Comparison of ENCODE assay signal across 29 cellular contexts in genomic region chr2:23903034-23903433, GRCh38.
"Had no signal": no experiment of that assay in that cellular context is flagged by ENCODE, and none has a peak within 500 bp of the region (broad histone marks: within the 10 kb centered on the region; RNA-seq: fewer than 3 reads in every experiment).

No MANE protein-coding gene starts in this region.

- H3K27ac ChIP-seq: cardiac muscle cell, SJSA1 had no signal

- H3K36me3 ChIP-seq: ascending aorta, cardiac muscle cell, SJSA1 had no signal

- H3K9me3 ChIP-seq: ascending aorta, SJSA1, SK-N-SH had no signal

- H3K9me3 Mint-ChIP-seq: activated CD4-positive, alpha-beta memory T cell treated with anti-CD3 and anti-CD28 coated beads for 36 hours; activated naive CD8-positive, alpha-beta T cell treated with anti-CD3 and anti-CD28 coated beads for 36 hours; activated T-cell treated with anti-CD3 and anti-CD28 coated beads, Interleukin-2, amount 50 U/mL, for 4 hours; central memory CD8-positive, alpha-beta T cell; T-helper 1 cell treated with Interleukin-12 subunit alpha and Interleukin-12 subunit beta and Interleukin-4 antibody, amounts not matched to agents 30 μg/mL and 1 μg/mL, for 36 hours; T-helper 2 cell treated with Interferon-gamma antibody and Interleukin-4, amounts not matched to agents 5 μg/mL and 100 μg/mL, for 36 hours had no signal

- H3K27ac Mint-ChIP-seq: activated B cell treated with CpG ODN at 0.5 μM for 24 hours; activated CD4-positive, alpha-beta memory T cell treated with anti-CD3 and anti-CD28 coated beads for 36 hours; activated naive CD8-positive, alpha-beta T cell treated with anti-CD3 and anti-CD28 coated beads for 36 hours; T-helper 1 cell treated with Interleukin-12 subunit alpha and Interleukin-12 subunit beta and Interleukin-4 antibody, amounts not matched to agents 30 μg/mL and 1 μg/mL, for 36 hours; T-helper 2 cell treated with Interferon-gamma antibody and Interleukin-4, amounts not matched to agents 5 μg/mL and 100 μg/mL, for 36 hours had no signal

- H3K4me3 ChIP-seq: ascending aorta, cardiac muscle cell, SJSA1 had no signal

- H3K36me3 Mint-ChIP-seq: activated CD4-positive, alpha-beta memory T cell treated with anti-CD3 and anti-CD28 coated beads for 36 hours had no signal

- H3K4me2 ChIP-seq: SK-N-SH had no signal

- DNase-seq: activated B cell treated with CpG ODN at 0.5 μM for 24 hours; activated CD4-positive, alpha-beta memory T cell treated with anti-CD3 and anti-CD28 coated beads for 36 hours; activated CD4-positive, alpha-beta T cell treated with anti-CD3 and anti-CD28 coated beads for 4 hours; activated CD4-positive, alpha-beta T cell treated with anti-CD3 and anti-CD28 coated beads, Interleukin-2, amount 50 U/mL, for 1 hour; activated CD4-positive, CD25-positive, alpha-beta regulatory T cell treated with anti-CD3 and anti-CD28 coated beads, Interleukin-2, amount 50 U/mL, for 72 hours; activated CD8-positive, alpha-beta memory T cell treated with anti-CD3 and anti-CD28 coated beads, Interleukin-2, amount 50 U/mL, for 4 hours; activated effector memory CD4-positive, alpha-beta T cell treated with Interleukin-2 at 50 U/mL for 16 hours; activated naive CD4-positive, alpha-beta T cell treated with anti-CD3 and anti-CD28 coated beads, Interleukin-2, amount 50 U/mL, for 16 hours; activated naive CD8-positive, alpha-beta T cell treated with anti-CD3 and anti-CD28 coated beads for 36 hours; activated T-cell treated with anti-CD3 and anti-CD28 coated beads for 4 hours; activated T-cell treated with anti-CD3 and anti-CD28 coated beads, Interleukin-2, amount 50 U/mL, for 4 hours; amygdala; Karpas-422; NCI-H1105; NCI-H1417 treated with DMSO at 0.1 percent for 48 hours; NCI-H1930; NCI-H2081 treated with DMSO at 0.1 percent for 48 hours; NCI-H345; NCI-H524 treated with DMSO at 0.1 percent for 48 hours; NCI-H748 treated with DMSO at 0.1 percent for 48 hours; SHP77 treated with DMSO at 0.1 percent for 48 hours; SK-N-SH had no signal

- H3K27me3 ChIP-seq: ascending aorta, cardiac muscle cell, SJSA1 had no signal

- ATAC-seq: activated T-cell treated with anti-CD3 and anti-CD28 coated beads, Interleukin-2, amount 50 U/mL, for 4 hours; Panc1 had no signal

- H3K4me3 Mint-ChIP-seq: activated B cell treated with CpG ODN at 0.5 μM for 24 hours; activated CD4-positive, alpha-beta memory T cell treated with anti-CD3 and anti-CD28 coated beads for 36 hours; activated naive CD8-positive, alpha-beta T cell treated with anti-CD3 and anti-CD28 coated beads for 36 hours; activated T-cell treated with anti-CD3 and anti-CD28 coated beads, Interleukin-2, amount 50 U/mL, for 4 hours; central memory CD8-positive, alpha-beta T cell; T-helper 1 cell treated with Interleukin-12 subunit alpha and Interleukin-12 subunit beta and Interleukin-4 antibody, amounts not matched to agents 30 μg/mL and 1 μg/mL, for 36 hours; T-helper 2 cell treated with Interferon-gamma antibody and Interleukin-4, amounts not matched to agents 5 μg/mL and 100 μg/mL, for 36 hours had no signal

- H3K27me3 Mint-ChIP-seq: activated B cell treated with CpG ODN at 0.5 μM for 24 hours; activated CD4-positive, alpha-beta memory T cell treated with anti-CD3 and anti-CD28 coated beads for 36 hours; activated naive CD8-positive, alpha-beta T cell treated with anti-CD3 and anti-CD28 coated beads for 36 hours; central memory CD8-positive, alpha-beta T cell had no signal

- H3K9ac ChIP-seq: SK-N-SH had no signal
